In the genomic region with DNA sequence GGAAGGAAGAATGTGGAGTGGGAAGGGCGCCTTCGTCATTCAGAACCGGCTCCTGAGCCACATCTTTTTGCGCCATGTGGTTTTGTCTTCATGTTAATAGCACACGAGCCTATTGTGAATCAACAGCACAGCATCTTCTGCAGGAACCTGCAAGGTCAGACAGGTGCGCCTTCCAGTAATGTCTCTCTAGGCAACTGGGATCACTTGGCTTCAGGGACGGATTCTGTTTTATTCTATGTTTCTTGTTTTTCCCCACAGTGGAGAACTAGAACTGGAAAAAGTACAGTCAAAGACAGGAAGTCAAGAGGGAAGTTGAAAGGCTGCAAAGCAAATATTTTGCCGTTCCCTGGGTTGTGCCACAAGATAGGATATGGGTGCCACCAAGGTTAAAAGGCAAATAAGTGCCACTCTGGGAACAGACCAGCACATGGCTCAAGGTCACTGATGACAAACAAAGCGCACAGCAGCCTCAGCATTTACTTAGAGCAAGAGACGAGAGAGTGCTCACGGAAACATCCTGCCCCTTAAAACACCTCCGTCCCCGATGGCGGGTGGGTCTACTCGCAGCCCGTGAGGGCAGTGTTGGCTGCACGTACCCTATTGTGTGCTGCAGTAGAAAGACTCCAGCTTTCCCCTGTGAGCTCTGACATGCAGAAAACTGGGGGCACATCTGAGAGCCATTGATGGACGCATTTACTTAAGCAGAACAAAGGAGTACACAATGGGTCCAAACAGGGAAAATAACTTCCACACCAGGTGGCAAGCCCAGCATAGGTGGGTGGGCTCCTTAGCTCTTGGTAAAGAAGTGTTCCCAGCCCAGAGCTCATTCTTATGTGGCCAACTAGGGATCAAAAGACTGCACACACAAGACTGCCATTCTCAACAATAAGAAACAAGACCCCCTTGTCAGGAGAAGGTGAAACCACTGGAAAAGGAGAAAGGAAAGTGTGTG, we compare ENCODE assay signal across 1 cellular context.
TF ChIP-seq lines count a peak whose summit lies in the region.

No MANE protein-coding gene starts in this region.

TF ChIP-seq in HepG2, 621 proteins besides CTCF, POLR2A, EP300 and RAD21 (continued from another document and continues in another):
- TF ChIP-seq KLF6 (CRISPR knock-in tag; IDR thresholded peaks at IDR 0.05) (no peak), SAFB2 (CRISPR knock-in tag; IDR thresholded peaks at IDR 0.05; ENCODE audit: borderline replicate concordance, low read depth) (no peak), YEATS4 (CRISPR knock-in tag; IDR thresholded peaks at IDR 0.05; ENCODE audit: borderline replicate concordance) (no peak; the same call in 1 of the 2 replicates), ZNF441 (CRISPR knock-in tag; IDR thresholded peaks at IDR 0.05; ENCODE audit: borderline replicate concordance) (peak; percentile 58; the same call in 1 of the 2 replicates), RORA (CRISPR knock-in tag; IDR thresholded peaks at IDR 0.05) (no peak), SMARCE1 (IDR thresholded peaks at IDR 0.05; ENCODE audit: borderline replicate concordance) (no peak), POLR2AphosphoS2 (IDR thresholded peaks at IDR 0.05; ENCODE audit: low read depth, low read length) (no peak), MAFF (IDR thresholded peaks at IDR 0.05; ENCODE audit: low read depth, low read length) (peak; percentile 20; the same call in 1 of the 2 replicates), U2AF1 (optimal IDR thresholded peaks at IDR 0.05; ENCODE audit: low read depth, low read length) (no peak), ZNF790 (CRISPR knock-in tag; IDR thresholded peaks at IDR 0.05; ENCODE audit: borderline replicate concordance) (no peak), YEATS2 (CRISPR knock-in tag; IDR thresholded peaks at IDR 0.05; ENCODE audit: borderline replicate concordance) (no peak), ZNF776 (CRISPR knock-in tag; IDR thresholded peaks at IDR 0.05) (no peak), CCDC6 (CRISPR knock-in tag; IDR thresholded peaks at IDR 0.05) (no peak), NFKB2 (CRISPR knock-in tag; IDR thresholded peaks at IDR 0.05; ENCODE audit: borderline replicate concordance) (no peak), SRSF9 (IDR thresholded peaks at IDR 0.05; ENCODE audit: borderline replicate concordance, insufficient read depth, low read depth, low read length, poor library complexity, severe bottlenecking) (no peak)
- TF ChIP-seq, protein P1, sequence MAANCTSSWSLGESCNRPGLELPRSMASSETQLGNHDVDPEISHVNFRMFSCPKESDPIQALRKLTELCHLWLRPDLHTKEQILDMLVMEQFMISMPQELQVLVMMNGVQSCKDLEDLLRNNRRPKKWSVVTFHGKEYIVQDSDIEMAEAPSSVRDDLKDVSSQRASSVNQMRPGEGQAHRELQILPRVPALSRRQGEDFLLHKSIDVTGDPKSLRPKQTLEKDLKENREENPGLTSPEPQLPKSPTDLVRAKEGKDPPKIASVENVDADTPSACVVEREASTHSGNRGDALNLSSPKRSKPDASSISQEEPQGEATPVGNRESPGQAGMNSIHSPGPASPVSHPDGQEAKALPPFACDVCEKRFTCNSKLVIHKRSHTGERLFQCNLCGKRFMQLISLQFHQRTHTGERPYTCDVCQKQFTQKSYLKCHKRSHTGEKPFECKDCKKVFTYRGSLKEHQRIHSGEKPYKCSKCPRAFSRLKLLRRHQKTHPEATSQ (CRISPR knock-in tag; IDR thresholded peaks at IDR 0.05; ENCODE audit: borderline replicate concordance), result no peak
- TF ChIP-seq, protein P2, sequence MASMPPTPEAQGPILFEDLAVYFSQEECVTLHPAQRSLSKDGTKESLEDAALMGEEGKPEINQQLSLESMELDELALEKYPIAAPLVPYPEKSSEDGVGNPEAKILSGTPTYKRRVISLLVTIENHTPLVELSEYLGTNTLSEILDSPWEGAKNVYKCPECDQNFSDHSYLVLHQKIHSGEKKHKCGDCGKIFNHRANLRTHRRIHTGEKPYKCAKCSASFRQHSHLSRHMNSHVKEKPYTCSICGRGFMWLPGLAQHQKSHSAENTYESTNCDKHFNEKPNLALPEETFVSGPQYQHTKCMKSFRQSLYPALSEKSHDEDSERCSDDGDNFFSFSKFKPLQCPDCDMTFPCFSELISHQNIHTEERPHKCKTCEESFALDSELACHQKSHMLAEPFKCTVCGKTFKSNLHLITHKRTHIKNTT (CRISPR knock-in tag; IDR thresholded peaks at IDR 0.05), result no peak
- TF ChIP-seq, protein P3, sequence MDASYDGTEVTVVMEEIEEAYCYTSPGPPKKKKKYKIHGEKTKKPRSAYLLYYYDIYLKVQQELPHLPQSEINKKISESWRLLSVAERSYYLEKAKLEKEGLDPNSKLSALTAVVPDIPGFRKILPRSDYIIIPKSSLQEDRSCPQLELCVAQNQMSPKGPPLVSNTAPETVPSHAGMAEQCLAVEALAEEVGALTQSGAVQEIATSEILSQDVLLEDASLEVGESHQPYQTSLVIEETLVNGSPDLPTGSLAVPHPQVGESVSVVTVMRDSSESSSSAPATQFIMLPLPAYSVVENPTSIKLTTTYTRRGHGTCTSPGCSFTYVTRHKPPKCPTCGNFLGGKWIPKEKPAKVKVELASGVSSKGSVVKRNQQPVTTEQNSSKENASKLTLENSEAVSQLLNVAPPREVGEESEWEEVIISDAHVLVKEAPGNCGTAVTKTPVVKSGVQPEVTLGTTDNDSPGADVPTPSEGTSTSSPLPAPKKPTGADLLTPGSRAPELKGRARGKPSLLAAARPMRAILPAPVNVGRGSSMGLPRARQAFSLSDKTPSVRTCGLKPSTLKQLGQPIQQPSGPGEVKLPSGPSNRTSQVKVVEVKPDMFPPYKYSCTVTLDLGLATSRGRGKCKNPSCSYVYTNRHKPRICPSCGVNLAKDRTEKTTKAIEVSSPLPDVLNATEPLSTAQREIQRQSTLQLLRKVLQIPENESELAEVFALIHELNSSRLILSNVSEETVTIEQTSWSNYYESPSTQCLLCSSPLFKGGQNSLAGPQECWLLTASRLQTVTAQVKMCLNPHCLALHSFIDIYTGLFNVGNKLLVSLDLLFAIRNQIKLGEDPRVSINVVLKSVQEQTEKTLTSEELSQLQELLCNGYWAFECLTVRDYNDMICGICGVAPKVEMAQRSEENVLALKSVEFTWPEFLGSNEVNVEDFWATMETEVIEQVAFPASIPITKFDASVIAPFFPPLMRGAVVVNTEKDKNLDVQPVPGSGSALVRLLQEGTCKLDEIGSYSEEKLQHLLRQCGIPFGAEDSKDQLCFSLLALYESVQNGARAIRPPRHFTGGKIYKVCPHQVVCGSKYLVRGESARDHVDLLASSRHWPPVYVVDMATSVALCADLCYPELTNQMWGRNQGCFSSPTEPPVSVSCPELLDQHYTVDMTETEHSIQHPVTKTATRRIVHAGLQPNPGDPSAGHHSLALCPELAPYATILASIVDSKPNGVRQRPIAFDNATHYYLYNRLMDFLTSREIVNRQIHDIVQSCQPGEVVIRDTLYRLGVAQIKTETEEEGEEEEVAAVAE (CRISPR knock-in tag; IDR thresholded peaks at IDR 0.05; ENCODE audit: borderline replicate concordance), result no peak
- TF ChIP-seq, protein P4, sequence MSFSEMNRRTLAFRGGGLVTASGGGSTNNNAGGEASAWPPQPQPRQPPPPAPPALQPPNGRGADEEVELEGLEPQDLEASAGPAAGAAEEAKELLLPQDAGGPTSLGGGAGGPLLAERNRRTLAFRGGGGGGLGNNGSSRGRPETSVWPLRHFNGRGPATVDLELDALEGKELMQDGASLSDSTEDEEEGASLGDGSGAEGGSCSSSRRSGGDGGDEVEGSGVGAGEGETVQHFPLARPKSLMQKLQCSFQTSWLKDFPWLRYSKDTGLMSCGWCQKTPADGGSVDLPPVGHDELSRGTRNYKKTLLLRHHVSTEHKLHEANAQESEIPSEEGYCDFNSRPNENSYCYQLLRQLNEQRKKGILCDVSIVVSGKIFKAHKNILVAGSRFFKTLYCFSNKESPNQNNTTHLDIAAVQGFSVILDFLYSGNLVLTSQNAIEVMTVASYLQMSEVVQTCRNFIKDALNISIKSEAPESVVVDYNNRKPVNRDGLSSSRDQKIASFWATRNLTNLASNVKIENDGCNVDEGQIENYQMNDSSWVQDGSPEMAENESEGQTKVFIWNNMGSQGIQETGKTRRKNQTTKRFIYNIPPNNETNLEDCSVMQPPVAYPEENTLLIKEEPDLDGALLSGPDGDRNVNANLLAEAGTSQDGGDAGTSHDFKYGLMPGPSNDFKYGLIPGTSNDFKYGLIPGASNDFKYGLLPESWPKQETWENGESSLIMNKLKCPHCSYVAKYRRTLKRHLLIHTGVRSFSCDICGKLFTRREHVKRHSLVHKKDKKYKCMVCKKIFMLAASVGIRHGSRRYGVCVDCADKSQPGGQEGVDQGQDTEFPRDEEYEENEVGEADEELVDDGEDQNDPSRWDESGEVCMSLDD (CRISPR knock-in tag; IDR thresholded peaks at IDR 0.05; ENCODE audit: borderline replicate concordance), result no peak
- TF ChIP-seq, protein P5, sequence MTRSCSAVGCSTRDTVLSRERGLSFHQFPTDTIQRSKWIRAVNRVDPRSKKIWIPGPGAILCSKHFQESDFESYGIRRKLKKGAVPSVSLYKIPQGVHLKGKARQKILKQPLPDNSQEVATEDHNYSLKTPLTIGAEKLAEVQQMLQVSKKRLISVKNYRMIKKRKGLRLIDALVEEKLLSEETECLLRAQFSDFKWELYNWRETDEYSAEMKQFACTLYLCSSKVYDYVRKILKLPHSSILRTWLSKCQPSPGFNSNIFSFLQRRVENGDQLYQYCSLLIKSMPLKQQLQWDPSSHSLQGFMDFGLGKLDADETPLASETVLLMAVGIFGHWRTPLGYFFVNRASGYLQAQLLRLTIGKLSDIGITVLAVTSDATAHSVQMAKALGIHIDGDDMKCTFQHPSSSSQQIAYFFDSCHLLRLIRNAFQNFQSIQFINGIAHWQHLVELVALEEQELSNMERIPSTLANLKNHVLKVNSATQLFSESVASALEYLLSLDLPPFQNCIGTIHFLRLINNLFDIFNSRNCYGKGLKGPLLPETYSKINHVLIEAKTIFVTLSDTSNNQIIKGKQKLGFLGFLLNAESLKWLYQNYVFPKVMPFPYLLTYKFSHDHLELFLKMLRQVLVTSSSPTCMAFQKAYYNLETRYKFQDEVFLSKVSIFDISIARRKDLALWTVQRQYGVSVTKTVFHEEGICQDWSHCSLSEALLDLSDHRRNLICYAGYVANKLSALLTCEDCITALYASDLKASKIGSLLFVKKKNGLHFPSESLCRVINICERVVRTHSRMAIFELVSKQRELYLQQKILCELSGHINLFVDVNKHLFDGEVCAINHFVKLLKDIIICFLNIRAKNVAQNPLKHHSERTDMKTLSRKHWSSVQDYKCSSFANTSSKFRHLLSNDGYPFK (CRISPR knock-in tag; IDR thresholded peaks at IDR 0.05; ENCODE audit: borderline replicate concordance), result peak; percentile 19; the same call in 1 of the 2 replicates
- TF ChIP-seq, protein P6, sequence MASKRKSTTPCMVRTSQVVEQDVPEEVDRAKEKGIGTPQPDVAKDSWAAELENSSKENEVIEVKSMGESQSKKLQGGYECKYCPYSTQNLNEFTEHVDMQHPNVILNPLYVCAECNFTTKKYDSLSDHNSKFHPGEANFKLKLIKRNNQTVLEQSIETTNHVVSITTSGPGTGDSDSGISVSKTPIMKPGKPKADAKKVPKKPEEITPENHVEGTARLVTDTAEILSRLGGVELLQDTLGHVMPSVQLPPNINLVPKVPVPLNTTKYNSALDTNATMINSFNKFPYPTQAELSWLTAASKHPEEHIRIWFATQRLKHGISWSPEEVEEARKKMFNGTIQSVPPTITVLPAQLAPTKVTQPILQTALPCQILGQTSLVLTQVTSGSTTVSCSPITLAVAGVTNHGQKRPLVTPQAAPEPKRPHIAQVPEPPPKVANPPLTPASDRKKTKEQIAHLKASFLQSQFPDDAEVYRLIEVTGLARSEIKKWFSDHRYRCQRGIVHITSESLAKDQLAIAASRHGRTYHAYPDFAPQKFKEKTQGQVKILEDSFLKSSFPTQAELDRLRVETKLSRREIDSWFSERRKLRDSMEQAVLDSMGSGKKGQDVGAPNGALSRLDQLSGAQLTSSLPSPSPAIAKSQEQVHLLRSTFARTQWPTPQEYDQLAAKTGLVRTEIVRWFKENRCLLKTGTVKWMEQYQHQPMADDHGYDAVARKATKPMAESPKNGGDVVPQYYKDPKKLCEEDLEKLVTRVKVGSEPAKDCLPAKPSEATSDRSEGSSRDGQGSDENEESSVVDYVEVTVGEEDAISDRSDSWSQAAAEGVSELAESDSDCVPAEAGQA (IDR thresholded peaks at IDR 0.05; ENCODE audit: low read depth), result no peak
- TF ChIP-seq, protein P6 (CRISPR knock-in tag; IDR thresholded peaks at IDR 0.05; ENCODE audit: borderline replicate concordance), result peak; percentile 64; the same call in 1 of the 2 replicates
- TF ChIP-seq, protein P7, sequence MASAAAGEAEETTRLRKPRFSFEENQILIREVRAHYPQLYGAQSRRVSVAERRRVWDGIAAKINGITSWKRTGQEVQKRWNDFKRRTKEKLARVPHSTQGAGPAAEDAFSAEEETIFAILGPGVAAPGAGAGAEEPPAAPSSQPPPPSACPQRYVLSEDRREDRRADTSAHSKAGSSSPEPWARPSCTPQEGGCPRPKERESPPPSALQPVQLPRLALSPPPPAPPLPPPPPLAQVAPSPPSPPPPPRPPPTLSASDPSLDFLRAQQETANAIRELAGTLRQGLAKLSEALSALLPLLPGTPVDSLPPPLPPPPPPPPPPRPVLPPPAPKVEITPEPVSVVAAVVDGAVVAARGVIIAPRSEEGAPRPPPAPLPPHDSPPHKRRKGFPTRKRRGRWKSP (CRISPR knock-in tag; IDR thresholded peaks at IDR 0.05), result no peak
- TF ChIP-seq, protein P8, sequence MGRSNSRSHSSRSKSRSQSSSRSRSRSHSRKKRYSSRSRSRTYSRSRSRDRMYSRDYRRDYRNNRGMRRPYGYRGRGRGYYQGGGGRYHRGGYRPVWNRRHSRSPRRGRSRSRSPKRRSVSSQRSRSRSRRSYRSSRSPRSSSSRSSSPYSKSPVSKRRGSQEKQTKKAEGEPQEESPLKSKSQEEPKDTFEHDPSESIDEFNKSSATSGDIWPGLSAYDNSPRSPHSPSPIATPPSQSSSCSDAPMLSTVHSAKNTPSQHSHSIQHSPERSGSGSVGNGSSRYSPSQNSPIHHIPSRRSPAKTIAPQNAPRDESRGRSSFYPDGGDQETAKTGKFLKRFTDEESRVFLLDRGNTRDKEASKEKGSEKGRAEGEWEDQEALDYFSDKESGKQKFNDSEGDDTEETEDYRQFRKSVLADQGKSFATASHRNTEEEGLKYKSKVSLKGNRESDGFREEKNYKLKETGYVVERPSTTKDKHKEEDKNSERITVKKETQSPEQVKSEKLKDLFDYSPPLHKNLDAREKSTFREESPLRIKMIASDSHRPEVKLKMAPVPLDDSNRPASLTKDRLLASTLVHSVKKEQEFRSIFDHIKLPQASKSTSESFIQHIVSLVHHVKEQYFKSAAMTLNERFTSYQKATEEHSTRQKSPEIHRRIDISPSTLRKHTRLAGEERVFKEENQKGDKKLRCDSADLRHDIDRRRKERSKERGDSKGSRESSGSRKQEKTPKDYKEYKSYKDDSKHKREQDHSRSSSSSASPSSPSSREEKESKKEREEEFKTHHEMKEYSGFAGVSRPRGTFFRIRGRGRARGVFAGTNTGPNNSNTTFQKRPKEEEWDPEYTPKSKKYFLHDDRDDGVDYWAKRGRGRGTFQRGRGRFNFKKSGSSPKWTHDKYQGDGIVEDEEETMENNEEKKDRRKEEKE (IDR thresholded peaks at IDR 0.05), result no peak
